In genomic region chr12:109302358-109302757, GRCh38 we compare ENCODE assay signal across 12 cellular contexts. TPM values are rescaled to one million over a fixed set of nuclear protein-coding genes. Genes with fewer than 3 reads are reported as not detected.
DNase-seq lines count a peak whose midpoint lies in the region; ATAC-seq and TF ChIP-seq lines count a peak whose summit lies in the region.
"Had no signal": no experiment of that assay in that cellular context is flagged by ENCODE, and none has a peak within 500 bp of the region (broad histone marks: within the 10 kb centered on the region; RNA-seq: fewer than 3 reads in every experiment).

No MANE protein-coding gene starts in this region.

- H3K27ac ChIP-seq in breast epithelium (no peak overlapping the region), left ventricle myocardium inferior (replicated peaks) (no peak overlapping the region)
- H3K27ac ChIP-seq: ovary had no signal

- peak; percentile 10 for TF ChIP-seq CTCF in MCF 10A (IDR thresholded peaks at IDR 0.05; ENCODE audit: unreplicated experiment)
- TF ChIP-seq CTCF in breast epithelium (IDR thresholded peaks at IDR 0.05) = no peak
- peak; percentile 28 for TF ChIP-seq CTCF in LNCaP clone FGC (IDR thresholded peaks at IDR 0.05; ENCODE audit: control insufficient read depth, extremely low read depth, insufficient read depth)
- peak; percentile 30 for TF ChIP-seq CTCF in endothelial cell (IDR thresholded peaks at IDR 0.05; ENCODE audit: unreplicated experiment)
- TF ChIP-seq CTCF in left ventricle myocardium inferior (IDR thresholded peaks at IDR 0.05; ENCODE audit: borderline replicate concordance) = no peak

- H3K27me3 Mint-ChIP-seq in MCF 10A (ENCODE audit: insufficient read depth, unreplicated experiment) = peaks cover 24% of the 10 kb centered on the region
- H3K27me3 Mint-ChIP-seq in endothelial cell (ENCODE audit: unreplicated experiment) = peaks cover 7% of the 10 kb centered on the region

- H3K27me3 ChIP-seq in breast epithelium (peaks cover 5 to 34% of the 10 kb centered on the region in 2 donors), left ventricle myocardium inferior (ENCODE audit: low read depth) (peaks cover 54% of the 10 kb centered on the region)
- H3K27me3 ChIP-seq: ovary had no signal

- CTCF ChIA-PET in MCF 10A (lab: Yijun Ruan, JAX) = interaction anchor here (0.7 to 2.6 kb wide), 10 partner anchors 12 to 92 kb away, joined by 3 to 7 read pairs (median 4); no protein-coding TSS in a partner anchor

- H3K27ac Mint-ChIP-seq in MCF 10A (ENCODE audit: low read depth, unreplicated experiment) (no peak overlapping the region), endothelial cell (ENCODE audit: unreplicated experiment) (no peak overlapping the region)

- H3K9me3 Mint-ChIP-seq in MCF 10A (ENCODE audit: unreplicated experiment) (no peaks in the 10 kb centered on the region), endothelial cell (ENCODE audit: unreplicated experiment) (peaks cover 3% of the 10 kb centered on the region)

- DNase-seq in MCF 10A (ENCODE audit: unreplicated experiment) = peak; percentile 30
- no peak for DNase-seq in breast epithelium (ENCODE audit: low spot score in 2 of 2)
- no peak for DNase-seq in LNCaP clone FGC (ENCODE audit: low read depth)
- DNase-seq in endothelial cell (ENCODE audit: low spot score) = no peak
- no peak for DNase-seq in left ventricle myocardium inferior
- DNase-seq: HCEC 1CT, IMR-90, ovary had no signal

- POLR2A ChIA-PET in MCF 10A (lab: Yijun Ruan, JAX) = no interaction called here

- H3K36me3 ChIP-seq in breast epithelium = no peaks in the 10 kb centered on the region
- no peaks in the 10 kb centered on the region for H3K36me3 ChIP-seq in left ventricle myocardium inferior
- H3K36me3 ChIP-seq: ovary had no signal

- H3K4me1 ChIP-seq in breast epithelium = no peaks in the 10 kb centered on the region
- H3K4me1 ChIP-seq in left ventricle myocardium inferior = no peaks in the 10 kb centered on the region

- BruUV-seq in MCF 10A (replicated peaks; lab: Mats Ljungman, UMichigan) = no TSS peak

- intact Hi-C loops in MCF 10A (cut with micrococcal nuclease) (no loop called here), breast epithelium (cut with DNase I; ENCODE audit: low total_unique reads) (no loop called here), left ventricle myocardium inferior (cut with micrococcal nuclease) (no loop called here)

- H3K4me3 ChIP-seq in breast epithelium = no peak overlapping the region
- H3K4me3 ChIP-seq in LNCaP clone FGC (ENCODE audit: low read depth, low read length) = no peak overlapping the region
- H3K4me3 ChIP-seq in left ventricle myocardium inferior = no peak overlapping the region
- H3K4me3 ChIP-seq: ovary had no signal

- TF ChIP-seq POLR2A in breast epithelium (IDR thresholded peaks at IDR 0.05) = no peak
- no peak for TF ChIP-seq POLR2A in GM18505 (IDR thresholded peaks at IDR 0.05; ENCODE audit: borderline replicate concordance, extremely low read depth, insufficient read depth, insufficient read length)

- H3K4me1 Mint-ChIP-seq in MCF 10A (ENCODE audit: insufficient read depth, unreplicated experiment) (peaks cover 10% of the 10 kb centered on the region), endothelial cell (ENCODE audit: unreplicated experiment) (peaks cover 4% of the 10 kb centered on the region)

- no peak for ATAC-seq in HG02759 (IDR thresholded peaks at IDR 0.05; ENCODE audit: unreplicated experiment)
- ATAC-seq in GM19463 (IDR thresholded peaks at IDR 0.05; ENCODE audit: unreplicated experiment) = no peak
- ATAC-seq in GM18505 (IDR thresholded peaks at IDR 0.05; ENCODE audit: unreplicated experiment) = no peak

- H3K9me3 ChIP-seq in breast epithelium (no peaks in the 10 kb centered on the region), left ventricle myocardium inferior (replicated peaks) (no peaks in the 10 kb centered on the region)
- H3K9me3 ChIP-seq: ovary had no signal

- H3K4me3 Mint-ChIP-seq in MCF 10A (ENCODE audit: unreplicated experiment) (no peak overlapping the region), endothelial cell (ENCODE audit: unreplicated experiment) (no peak overlapping the region)

- no peaks in the 10 kb centered on the region for H3K36me3 Mint-ChIP-seq in MCF 10A (ENCODE audit: insufficient read depth, unreplicated experiment)
- H3K36me3 Mint-ChIP-seq in endothelial cell (ENCODE audit: low read depth, unreplicated experiment) = no peaks in the 10 kb centered on the region

RNA-seq across cellular contexts. Expression of gene FOXN4, which starts 6.7 kb away (rescaled TPM):
- total RNA-seq in MCF 10A (2022) (not detected in 2 replicates), breast epithelium (not detected), endothelial cell (ENCODE audit: unreplicated experiment) (not detected), left ventricle myocardium inferior (not detected)
- total RNA-seq: IMR-90, mesenteric fat pad had no signal

RNA-seq across cellular contexts. Expression of gene MYO1H, which starts 45.3 kb away (rescaled TPM):
- total RNA-seq in MCF 10A (2022) (not detected in 2 replicates), breast epithelium (1 to 10 TPM in 1 of 3 donors, under 1 TPM in 2; under 0.01 to 2.0 (median 0.16) TPM), endothelial cell (ENCODE audit: unreplicated experiment) (4.4 TPM), left ventricle myocardium inferior (0.16 TPM)
- total RNA-seq: IMR-90 had no signal

Comparison
In these comparisons a context has a peak if more than half of its experiments do, and no peak if none do; other contexts are left out.
1. CTCF ChIP-seq: peak in MCF 10A (single experiment), LNCaP clone FGC (single experiment) and endothelial cell (single experiment); none in breast epithelium (0 of 3) and left ventricle myocardium inferior (single experiment).